ENCODE assay signal across 24 cellular contexts in genomic region chrX:46666831-46667230, GRCh38.
"Had no signal": no experiment of that assay in that cellular context is flagged by ENCODE, and none has a peak within 500 bp of the region (broad histone marks: within the 10 kb centered on the region; RNA-seq: fewer than 3 reads in every experiment).

No MANE protein-coding gene starts in this region.

- H3K4me3 Mint-ChIP-seq: activated naive CD4-positive, alpha-beta T cell treated with anti-CD3 and anti-CD28 coated beads for 36 hours; activated naive CD8-positive, alpha-beta T cell treated with anti-CD3 and anti-CD28 coated beads, Interleukin-2, amount 10 ng/mL, durations not matched to agents 7 days and 5 days; natural killer cell treated with Interleukin-12 subunit alpha and Interleukin-12 subunit beta and Interleukin-15 and Interleukin-18, amount 100 ng/mL, for 72 hours; T-helper 1 cell treated with Interleukin-12 subunit alpha and Interleukin-12 subunit beta and Interleukin-4 antibody, amounts not matched to agents 30 μg/mL and 1 μg/mL, for 36 hours had no signal

- H3K9me3 Mint-ChIP-seq: activated naive CD4-positive, alpha-beta T cell treated with anti-CD3 and anti-CD28 coated beads for 36 hours; activated naive CD8-positive, alpha-beta T cell treated with anti-CD3 and anti-CD28 coated beads, Interleukin-2, amount 10 ng/mL, durations not matched to agents 7 days and 5 days; natural killer cell treated with Interleukin-12 subunit alpha and Interleukin-12 subunit beta and Interleukin-15 and Interleukin-18, amount 100 ng/mL, for 72 hours; T-helper 1 cell treated with Interleukin-12 subunit alpha and Interleukin-12 subunit beta and Interleukin-4 antibody, amounts not matched to agents 30 μg/mL and 1 μg/mL, for 36 hours had no signal

- DNase-seq: activated CD4-positive, alpha-beta T cell treated with anti-CD3 and anti-CD28 coated beads for 4 hours; activated CD4-positive, alpha-beta T cell treated with anti-CD3 and anti-CD28 coated beads, Interleukin-2, amount 50 U/mL, for 48 hours; activated CD4-positive, CD25-positive, alpha-beta regulatory T cell; activated naive CD4-positive, alpha-beta T cell treated with anti-CD3 and anti-CD28 coated beads for 36 hours; activated naive CD8-positive, alpha-beta T cell treated with anti-CD3 and anti-CD28 coated beads, Interleukin-2, amount 10 ng/mL, durations not matched to agents 7 days and 5 days; activated T-cell treated with anti-CD3 and anti-CD28 coated beads, Interleukin-2, amount 50 U/mL, for 48 hours; caudate nucleus; effector memory CD4-positive, alpha-beta T cell; esophagus squamous epithelium; glutamatergic neuron; hippocampal formation; left ventricle myocardium inferior; mammary epithelial cell; midbrain; ovary; spleen; stimulated activated CD4-positive, alpha-beta T cell treated with anti-CD3 and anti-CD28 coated beads, Interleukin-4, amount 100 ng/mL, for 1 hour; stimulated activated naive CD4-positive, alpha-beta T cell; testis; trophoblast cell; uterus had no signal

- H3K36me3 Mint-ChIP-seq: natural killer cell treated with Interleukin-12 subunit alpha and Interleukin-12 subunit beta and Interleukin-15 and Interleukin-18, amount 100 ng/mL, for 72 hours had no signal

- H3K27me3 Mint-ChIP-seq: activated naive CD8-positive, alpha-beta T cell treated with anti-CD3 and anti-CD28 coated beads, Interleukin-2, amount 10 ng/mL, durations not matched to agents 7 days and 5 days had no signal

- H3K27ac Mint-ChIP-seq: activated naive CD4-positive, alpha-beta T cell treated with anti-CD3 and anti-CD28 coated beads for 36 hours; activated naive CD8-positive, alpha-beta T cell treated with anti-CD3 and anti-CD28 coated beads, Interleukin-2, amount 10 ng/mL, durations not matched to agents 7 days and 5 days; natural killer cell treated with Interleukin-12 subunit alpha and Interleukin-12 subunit beta and Interleukin-15 and Interleukin-18, amount 100 ng/mL, for 72 hours; T-helper 1 cell treated with Interleukin-12 subunit alpha and Interleukin-12 subunit beta and Interleukin-4 antibody, amounts not matched to agents 30 μg/mL and 1 μg/mL, for 36 hours had no signal

- H3K4me1 ChIP-seq: left ventricle myocardium inferior, prostate gland, spleen, testis, uterus had no signal

- H3K4me3 ChIP-seq: esophagus squamous epithelium, left ventricle myocardium inferior, ovary, prostate gland, spleen, testis, uterus had no signal

- ATAC-seq: natural killer cell treated with Interleukin-12 subunit alpha and Interleukin-12 subunit beta and Interleukin-15 and Interleukin-18, amount 100 ng/mL, for 72 hours had no signal

- H3K27ac ChIP-seq: esophagus squamous epithelium, left ventricle myocardium inferior, ovary, prostate gland, spleen, testis, uterus had no signal

- H3K9me3 ChIP-seq: esophagus squamous epithelium, left ventricle myocardium inferior, ovary, prostate gland, spleen, testis, uterus had no signal

- H3K27me3 ChIP-seq: esophagus squamous epithelium, ovary, spleen, testis, uterus had no signal

- H3K36me3 ChIP-seq: esophagus squamous epithelium, left ventricle myocardium inferior, ovary, prostate gland, uterus had no signal
